Comparison of ENCODE assay signal across 1 cellular context in the genomic region with DNA sequence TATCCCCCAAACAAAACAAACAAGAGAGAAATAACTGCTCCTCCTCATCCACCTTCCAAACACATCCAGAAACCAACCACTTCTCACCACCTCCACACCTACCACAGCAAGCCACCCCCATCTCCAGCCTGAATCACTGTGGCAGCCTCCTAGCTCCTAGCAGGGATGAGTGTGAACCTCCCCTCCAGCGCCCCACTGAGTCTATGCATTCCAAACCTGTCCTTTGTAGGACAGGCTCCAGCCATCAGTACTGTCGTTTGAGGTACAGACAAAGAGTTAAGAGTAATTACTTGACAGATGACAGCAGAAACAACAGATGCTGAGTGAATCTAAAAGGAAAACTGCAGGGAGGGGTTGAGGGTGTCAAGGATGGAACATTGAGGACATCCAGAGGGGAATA.
TF ChIP-seq lines count a peak whose summit lies in the region.

No MANE protein-coding gene starts in this region.

TF ChIP-seq in GM23338, 12 proteins besides CTCF, POLR2A, EP300 and RAD21 (continued from another document):
- TF ChIP-seq, protein P1, sequence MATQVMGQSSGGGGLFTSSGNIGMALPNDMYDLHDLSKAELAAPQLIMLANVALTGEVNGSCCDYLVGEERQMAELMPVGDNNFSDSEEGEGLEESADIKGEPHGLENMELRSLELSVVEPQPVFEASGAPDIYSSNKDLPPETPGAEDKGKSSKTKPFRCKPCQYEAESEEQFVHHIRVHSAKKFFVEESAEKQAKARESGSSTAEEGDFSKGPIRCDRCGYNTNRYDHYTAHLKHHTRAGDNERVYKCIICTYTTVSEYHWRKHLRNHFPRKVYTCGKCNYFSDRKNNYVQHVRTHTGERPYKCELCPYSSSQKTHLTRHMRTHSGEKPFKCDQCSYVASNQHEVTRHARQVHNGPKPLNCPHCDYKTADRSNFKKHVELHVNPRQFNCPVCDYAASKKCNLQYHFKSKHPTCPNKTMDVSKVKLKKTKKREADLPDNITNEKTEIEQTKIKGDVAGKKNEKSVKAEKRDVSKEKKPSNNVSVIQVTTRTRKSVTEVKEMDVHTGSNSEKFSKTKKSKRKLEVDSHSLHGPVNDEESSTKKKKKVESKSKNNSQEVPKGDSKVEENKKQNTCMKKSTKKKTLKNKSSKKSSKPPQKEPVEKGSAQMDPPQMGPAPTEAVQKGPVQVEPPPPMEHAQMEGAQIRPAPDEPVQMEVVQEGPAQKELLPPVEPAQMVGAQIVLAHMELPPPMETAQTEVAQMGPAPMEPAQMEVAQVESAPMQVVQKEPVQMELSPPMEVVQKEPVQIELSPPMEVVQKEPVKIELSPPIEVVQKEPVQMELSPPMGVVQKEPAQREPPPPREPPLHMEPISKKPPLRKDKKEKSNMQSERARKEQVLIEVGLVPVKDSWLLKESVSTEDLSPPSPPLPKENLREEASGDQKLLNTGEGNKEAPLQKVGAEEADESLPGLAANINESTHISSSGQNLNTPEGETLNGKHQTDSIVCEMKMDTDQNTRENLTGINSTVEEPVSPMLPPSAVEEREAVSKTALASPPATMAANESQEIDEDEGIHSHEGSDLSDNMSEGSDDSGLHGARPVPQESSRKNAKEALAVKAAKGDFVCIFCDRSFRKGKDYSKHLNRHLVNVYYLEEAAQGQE (IDR thresholded peaks at IDR 0.05; ENCODE audit: unreplicated experiment) = no peak
- TF ChIP-seq JUNB (IDR thresholded peaks at IDR 0.05; ENCODE audit: unreplicated experiment) = no peak
- no peak for TF ChIP-seq ZNF331 (CRISPR knock-in tag; IDR thresholded peaks at IDR 0.05; ENCODE audit: low read depth)
- TF ChIP-seq, protein P2, sequence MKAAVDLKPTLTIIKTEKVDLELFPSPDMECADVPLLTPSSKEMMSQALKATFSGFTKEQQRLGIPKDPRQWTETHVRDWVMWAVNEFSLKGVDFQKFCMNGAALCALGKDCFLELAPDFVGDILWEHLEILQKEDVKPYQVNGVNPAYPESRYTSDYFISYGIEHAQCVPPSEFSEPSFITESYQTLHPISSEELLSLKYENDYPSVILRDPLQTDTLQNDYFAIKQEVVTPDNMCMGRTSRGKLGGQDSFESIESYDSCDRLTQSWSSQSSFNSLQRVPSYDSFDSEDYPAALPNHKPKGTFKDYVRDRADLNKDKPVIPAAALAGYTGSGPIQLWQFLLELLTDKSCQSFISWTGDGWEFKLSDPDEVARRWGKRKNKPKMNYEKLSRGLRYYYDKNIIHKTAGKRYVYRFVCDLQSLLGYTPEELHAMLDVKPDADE (IDR thresholded peaks at IDR 0.05) = no peak
- no peak for TF ChIP-seq ZNF114 (CRISPR knock-in tag; IDR thresholded peaks at IDR 0.05)
- TF ChIP-seq, protein P3, sequence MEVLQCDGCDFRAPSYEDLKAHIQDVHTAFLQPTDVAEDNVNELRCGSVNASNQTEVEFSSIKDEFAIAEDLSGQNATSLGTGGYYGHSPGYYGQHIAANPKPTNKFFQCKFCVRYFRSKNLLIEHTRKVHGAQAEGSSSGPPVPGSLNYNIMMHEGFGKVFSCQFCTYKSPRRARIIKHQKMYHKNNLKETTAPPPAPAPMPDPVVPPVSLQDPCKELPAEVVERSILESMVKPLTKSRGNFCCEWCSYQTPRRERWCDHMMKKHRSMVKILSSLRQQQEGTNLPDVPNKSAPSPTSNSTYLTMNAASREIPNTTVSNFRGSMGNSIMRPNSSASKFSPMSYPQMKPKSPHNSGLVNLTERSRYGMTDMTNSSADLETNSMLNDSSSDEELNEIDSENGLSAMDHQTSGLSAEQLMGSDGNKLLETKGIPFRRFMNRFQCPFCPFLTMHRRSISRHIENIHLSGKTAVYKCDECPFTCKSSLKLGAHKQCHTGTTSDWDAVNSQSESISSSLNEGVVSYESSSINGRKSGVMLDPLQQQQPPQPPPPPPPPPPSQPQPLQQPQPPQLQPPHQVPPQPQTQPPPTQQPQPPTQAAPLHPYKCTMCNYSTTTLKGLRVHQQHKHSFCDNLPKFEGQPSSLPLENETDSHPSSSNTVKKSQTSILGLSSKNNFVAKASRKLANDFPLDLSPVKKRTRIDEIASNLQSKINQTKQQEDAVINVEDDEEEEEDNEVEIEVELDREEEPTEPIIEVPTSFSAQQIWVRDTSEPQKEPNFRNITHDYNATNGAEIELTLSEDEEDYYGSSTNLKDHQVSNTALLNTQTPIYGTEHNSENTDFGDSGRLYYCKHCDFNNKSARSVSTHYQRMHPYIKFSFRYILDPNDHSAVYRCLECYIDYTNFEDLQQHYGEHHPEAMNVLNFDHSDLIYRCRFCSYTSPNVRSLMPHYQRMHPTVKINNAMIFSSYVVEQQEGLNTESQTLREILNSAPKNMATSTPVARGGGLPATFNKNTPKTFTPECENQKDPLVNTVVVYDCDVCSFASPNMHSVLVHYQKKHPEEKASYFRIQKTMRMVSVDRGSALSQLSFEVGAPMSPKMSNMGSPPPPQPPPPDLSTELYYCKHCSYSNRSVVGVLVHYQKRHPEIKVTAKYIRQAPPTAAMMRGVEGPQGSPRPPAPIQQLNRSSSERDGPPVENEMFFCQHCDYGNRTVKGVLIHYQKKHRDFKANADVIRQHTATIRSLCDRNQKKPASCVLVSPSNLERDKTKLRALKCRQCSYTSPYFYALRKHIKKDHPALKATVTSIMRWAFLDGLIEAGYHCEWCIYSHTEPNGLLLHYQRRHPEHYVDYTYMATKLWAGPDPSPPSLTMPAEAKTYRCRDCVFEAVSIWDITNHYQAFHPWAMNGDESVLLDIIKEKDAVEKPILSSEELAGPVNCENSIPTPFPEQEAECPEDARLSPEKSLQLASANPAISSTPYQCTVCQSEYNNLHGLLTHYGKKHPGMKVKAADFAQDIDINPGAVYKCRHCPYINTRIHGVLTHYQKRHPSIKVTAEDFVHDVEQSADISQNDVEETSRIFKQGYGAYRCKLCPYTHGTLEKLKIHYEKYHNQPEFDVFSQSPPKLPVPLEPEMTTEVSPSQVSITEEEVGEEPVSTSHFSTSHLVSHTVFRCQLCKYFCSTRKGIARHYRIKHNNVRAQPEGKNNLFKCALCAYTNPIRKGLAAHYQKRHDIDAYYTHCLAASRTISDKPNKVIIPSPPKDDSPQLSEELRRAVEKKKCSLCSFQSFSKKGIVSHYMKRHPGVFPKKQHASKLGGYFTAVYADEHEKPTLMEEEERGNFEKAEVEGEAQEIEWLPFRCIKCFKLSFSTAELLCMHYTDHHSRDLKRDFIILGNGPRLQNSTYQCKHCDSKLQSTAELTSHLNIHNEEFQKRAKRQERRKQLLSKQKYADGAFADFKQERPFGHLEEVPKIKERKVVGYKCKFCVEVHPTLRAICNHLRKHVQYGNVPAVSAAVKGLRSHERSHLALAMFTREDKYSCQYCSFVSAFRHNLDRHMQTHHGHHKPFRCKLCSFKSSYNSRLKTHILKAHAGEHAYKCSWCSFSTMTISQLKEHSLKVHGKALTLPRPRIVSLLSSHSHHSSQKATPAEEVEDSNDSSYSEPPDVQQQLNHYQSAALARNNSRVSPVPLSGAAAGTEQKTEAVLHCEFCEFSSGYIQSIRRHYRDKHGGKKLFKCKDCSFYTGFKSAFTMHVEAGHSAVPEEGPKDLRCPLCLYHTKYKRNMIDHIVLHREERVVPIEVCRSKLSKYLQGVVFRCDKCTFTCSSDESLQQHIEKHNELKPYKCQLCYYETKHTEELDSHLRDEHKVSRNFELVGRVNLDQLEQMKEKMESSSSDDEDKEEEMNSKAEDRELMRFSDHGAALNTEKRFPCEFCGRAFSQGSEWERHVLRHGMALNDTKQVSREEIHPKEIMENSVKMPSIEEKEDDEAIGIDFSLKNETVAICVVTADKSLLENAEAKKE (CRISPR knock-in tag; IDR thresholded peaks at IDR 0.05) = no peak
- no peak for TF ChIP-seq EZH2 (IDR thresholded peaks at IDR 0.05; ENCODE audit: low read depth, unreplicated experiment)
- no peak for TF ChIP-seq EZH2phosphoT487 (IDR thresholded peaks at IDR 0.05; ENCODE audit: unreplicated experiment)
- TF ChIP-seq STAT1 (IDR thresholded peaks at IDR 0.05; ENCODE audit: unreplicated experiment) = no peak
- no peak for TF ChIP-seq CREB1 (CRISPR knock-in tag; IDR thresholded peaks at IDR 0.05; ENCODE audit: low read depth)
TF ChIP-seq in GM23338: peak in this region for 0.
